Comparison of ENCODE assay signal across 13 cellular contexts in the genomic region with DNA sequence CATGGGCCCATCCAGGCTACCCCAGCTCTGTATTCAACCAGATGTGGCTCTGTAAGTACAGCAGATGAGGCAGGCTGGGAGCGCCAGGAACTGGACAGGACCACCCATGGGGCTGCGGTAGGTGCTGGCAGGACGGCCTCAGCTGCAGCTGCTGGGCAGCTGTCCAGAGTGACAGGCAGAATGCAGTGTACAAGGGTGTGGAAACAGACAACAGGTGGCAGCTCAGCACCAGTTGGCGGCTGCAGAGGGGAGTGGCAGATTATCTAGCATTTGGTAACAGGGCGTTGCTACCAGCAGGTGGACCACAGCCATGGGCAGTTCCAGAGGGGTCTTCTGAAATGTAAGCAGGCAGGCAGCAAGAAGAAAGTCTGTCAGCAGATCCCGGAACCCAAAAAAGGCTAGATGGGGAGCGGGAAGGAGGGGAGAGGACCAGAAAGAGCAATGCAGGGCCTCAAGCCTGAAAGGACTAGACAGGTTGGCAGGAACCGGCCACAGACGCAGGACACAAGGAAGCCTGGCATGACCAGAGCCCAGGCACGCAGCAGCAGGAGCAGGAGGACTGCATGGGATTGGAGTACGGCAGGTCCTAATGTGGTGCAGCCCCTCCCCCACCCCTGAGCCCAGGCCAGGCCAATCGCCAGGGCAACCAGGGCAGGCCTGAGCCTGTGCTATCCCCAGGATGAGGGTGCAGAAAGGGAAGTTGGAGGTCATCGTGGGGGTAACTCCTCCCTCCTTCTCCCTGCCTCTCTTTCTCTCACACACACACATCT. TPM values are rescaled to one million over a fixed set of nuclear protein-coding genes. Genes with fewer than 3 reads are reported as not detected.
DNase-seq lines count a peak whose midpoint lies in the region; ATAC-seq, FAIRE-seq and TF ChIP-seq lines count a peak whose summit lies in the region.
"Had no signal": no experiment of that assay in that cellular context is flagged by ENCODE, and none has a peak within 500 bp of the region (broad histone marks: within the 10 kb centered on the region; RNA-seq: fewer than 3 reads in every experiment).

No MANE protein-coding gene starts in this region.

- H3K9me3 ChIP-seq in BE2C (no peaks in the 10 kb centered on the region), lower lobe of right lung (no peaks in the 10 kb centered on the region), uterus (no peaks in the 10 kb centered on the region)

- H3K4me3 ChIP-seq in BE2C (ENCODE audit: low read depth, low read length) (no peak overlapping the region), lower lobe of right lung (no peak overlapping the region), uterus (no peak overlapping the region)
- H3K4me3 ChIP-seq: lung had no signal

- ATAC-seq in lower lobe of right lung (peak; percentile 57 to 67), GM19351 (IDR thresholded peaks at IDR 0.05; ENCODE audit: unreplicated experiment) (no peak)

- DNase-seq in BE2C (peak; percentile 62), NCI-H1092 treated with DMSO at 0.1 percent for 48 hours (lab: John Stamatoyannopoulos, UW) (peak; percentile 54), SW480 (ENCODE audit: low spot score) (peak; percentile 51), lower lobe of right lung (no peak), uterus (no peak), H54 (ENCODE audit: insufficient read length, low spot score) (no peak), hypothalamus (lab: John Stamatoyannopoulos, UW) (no peak)
- DNase-seq: activated T-cell treated with anti-CD3 and anti-CD28 coated beads, Interleukin-2, amount 50 U/mL, for 48 hours; CD4-positive, CD25-positive, alpha-beta regulatory T cell; effector memory CD4-positive, alpha-beta T cell; stimulated activated CD4-positive, alpha-beta T cell treated with anti-CD3 and anti-CD28 coated beads, Interleukin-2, amount 100 ng/mL, for 48 hours had no signal

- intact Hi-C loops in lower lobe of right lung (cut with DNase I) (no loop called here), uterus (cut with DNase I; ENCODE audit: low total_unique reads) (no loop called here)

- H3K27me3 ChIP-seq in BE2C = no peaks in the 10 kb centered on the region
- H3K27me3 ChIP-seq in lower lobe of right lung (ENCODE audit: low read depth) = no peaks in the 10 kb centered on the region
- no peaks in the 10 kb centered on the region for H3K27me3 ChIP-seq in uterus

- H3K36me3 ChIP-seq in BE2C = no peaks in the 10 kb centered on the region
- H3K36me3 ChIP-seq in lower lobe of right lung = no peaks in the 10 kb centered on the region
- no peaks in the 10 kb centered on the region for H3K36me3 ChIP-seq in uterus

- TF ChIP-seq CTCF in BE2C (IDR thresholded peaks at IDR 0.05; ENCODE audit: low read depth, low read length) (peak; percentile 19), lower lobe of right lung (IDR thresholded peaks at IDR 0.05) (no peak), uterus (IDR thresholded peaks at IDR 0.05) (no peak)

- peak overlapping the region; percentile 7 for H3K27ac ChIP-seq in lower lobe of right lung
- no peak overlapping the region for H3K27ac ChIP-seq in uterus

- FAIRE-seq in H54 (lab: Jason Lieb, UNC) = no peak

- TF ChIP-seq POLR2A in uterus (IDR thresholded peaks at IDR 0.05) (no peak), H54 (IDR thresholded peaks at IDR 0.05; ENCODE audit: low read depth, low read length) (no peak)

- H3K4me1 ChIP-seq in BE2C = peaks cover 12% of the 10 kb centered on the region; the same call in 1 of the 2 replicates
- peaks cover 32% of the 10 kb centered on the region for H3K4me1 ChIP-seq in lower lobe of right lung
- no peaks in the 10 kb centered on the region for H3K4me1 ChIP-seq in uterus

RNA-seq across cellular contexts. Expression of a gene that starts 24.7 kb away (rescaled TPM):
- 91.9 TPM for polyA plus RNA-seq in BE2C (2012; ENCODE audit: insufficient read depth, insufficient read length, low read depth)
- total RNA-seq in lower lobe of right lung = 65.8 TPM
- total RNA-seq in uterus = 100 to 1,000 TPM in 2 of 4 donors, 10 to 100 TPM in 2; 34.1 to 244 (median 109) TPM
- total RNA-seq: CD4-positive, CD25-positive, alpha-beta regulatory T cell had no signal
- polyA plus RNA-seq: CD4-positive, CD25-positive, alpha-beta regulatory T cell had no signal

Comparison
In these comparisons a context has a peak if more than half of its experiments do, and no peak if none do; other contexts are left out.
1. DNase-seq: peak in BE2C (single experiment), NCI-H1092 treated with DMSO at 0.1 percent for 48 hours (single experiment) and SW480 (single experiment); none in lower lobe of right lung (single experiment), uterus (0 of 2), H54 (single experiment) and hypothalamus (0 of 51).